36 cellular contexts compared by ENCODE assay signal in the genomic region with DNA sequence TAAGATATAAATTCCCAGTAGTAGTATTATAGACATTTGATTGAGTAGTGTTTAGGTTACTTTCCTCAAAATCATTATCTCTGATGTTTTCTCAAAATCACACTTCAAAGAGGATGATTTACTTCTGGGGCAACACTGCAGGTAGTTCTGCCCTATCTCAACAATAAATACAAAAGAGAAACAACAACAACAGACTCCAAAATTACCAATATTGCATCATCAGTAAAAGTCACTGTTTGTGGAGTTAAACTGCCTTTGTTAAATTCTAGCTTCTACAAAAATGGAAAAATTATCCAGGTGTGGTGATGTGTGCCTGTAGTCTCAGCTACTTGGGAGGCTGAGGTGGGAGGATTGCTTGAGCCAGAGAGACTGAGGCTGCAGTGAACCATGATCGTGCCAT.
DNase-seq lines count a peak whose midpoint lies in the region; ATAC-seq, FAIRE-seq and TF ChIP-seq lines count a peak whose summit lies in the region.
"Had no signal": no experiment of that assay in that cellular context is flagged by ENCODE, and none has a peak within 500 bp of the region (broad histone marks: within the 10 kb centered on the region; RNA-seq: fewer than 3 reads in every experiment).

No MANE protein-coding gene starts in this region.

- H2BK5ac ChIP-seq in IMR-90 (ENCODE audit: low read depth, low read length, poor library complexity, severe bottlenecking): no peak overlapping the region
- H2BK5ac ChIP-seq in H1 (ENCODE audit: low read depth, low read length): no peak overlapping the region

- H3K18ac ChIP-seq in IMR-90 (ENCODE audit: low read depth, low read length) (no peak overlapping the region), H1 (ENCODE audit: extremely low read depth, low read length) (no peak overlapping the region)

- H2AFZ ChIP-seq in HepG2 (ENCODE audit: low read length): no peak overlapping the region
- no peak overlapping the region for H2AFZ ChIP-seq in IMR-90 (replicated peaks; ENCODE audit: low read length, poor library complexity)
- H2AFZ ChIP-seq in K562 (ENCODE audit: low read depth, low read length): no peak overlapping the region
- H2AFZ ChIP-seq in H1 (ENCODE audit: low read length): no peak overlapping the region

- no peak overlapping the region for H3K4me2 ChIP-seq in HepG2 (ENCODE audit: low read depth, low read length)
- H3K4me2 ChIP-seq in IMR-90 (ENCODE audit: low read depth, low read length): no peak overlapping the region
- H3K4me2 ChIP-seq in K562 (ENCODE audit: insufficient read depth, low read length): no peak overlapping the region
- no peak overlapping the region for H3K4me2 ChIP-seq in H1 (ENCODE audit: insufficient read depth in 1 of 2, low read depth in 2 of 2, low read length in 2 of 2)
- H3K4me2 ChIP-seq: A549; BLaER1; BLaER1 treated with 17β-estradiol and CSF1 and Interleukin-3, amounts not matched to agents 10 nM and 100 nM had no signal

- H3K4me3 Mint-ChIP-seq in CD14-positive monocyte: no peak overlapping the region
- H3K4me3 Mint-ChIP-seq: B cell; CD4-positive, alpha-beta memory T cell; CD4-positive, alpha-beta T cell; CD4-positive, CD25-positive, alpha-beta regulatory T cell; CD8-positive, alpha-beta memory T cell; CD8-positive, alpha-beta T cell had no signal

- H3K36me3 ChIP-seq in HepG2 (replicated peaks in 1 of 2; ENCODE audit: control insufficient read depth in 1 of 2, insufficient read depth in 2 of 2, low read length in 2 of 2) (no peaks in the 10 kb centered on the region), right lobe of liver (no peaks in the 10 kb centered on the region), IMR-90 (ENCODE audit: control insufficient read depth, insufficient read depth, low read length) (no peaks in the 10 kb centered on the region), K562 (ENCODE audit: control insufficient read depth, insufficient read depth, low read length) (no peaks in the 10 kb centered on the region), H1 (ENCODE audit: control insufficient read depth in 2 of 4, insufficient read depth in 4 of 4, low read length in 3 of 4) (no peaks in the 10 kb centered on the region)
- H3K36me3 ChIP-seq: BE2C; BLaER1; BLaER1 treated with 17β-estradiol and CSF1 and Interleukin-3, amounts not matched to agents 10 nM and 100 nM had no signal

- CTCF ChIA-PET in HepG2 (lab: Yijun Ruan, JAX; ENCODE audit: low intra/inter-chr PET ratio, low total read pairs) (no interaction called here), IMR-90 (lab: Yijun Ruan, JAX) (no interaction called here), K562 (lab: Yijun Ruan, JAX; ENCODE audit: low intra/inter-chr PET ratio) (no interaction called here), H1 (lab: Charles Lee; ENCODE audit: partially characterized antibody) (no interaction called here)

- H3K9me3 ChIP-seq in HepG2 (ENCODE audit: low read length) (peaks cover 6% of the 10 kb centered on the region), right lobe of liver (no peaks in the 10 kb centered on the region), IMR-90 (ENCODE audit: control insufficient read depth, insufficient read depth, low read length) (no peaks in the 10 kb centered on the region), K562 (replicated peaks; ENCODE audit: control insufficient read depth, insufficient read depth, low read depth, low read length) (no peaks in the 10 kb centered on the region), H1 (ENCODE audit: insufficient read depth in 2 of 2, low read depth in 1 of 2, low read length in 1 of 2) (no peaks in the 10 kb centered on the region)
- H3K9me3 ChIP-seq: A549; BE2C; BLaER1; BLaER1 treated with 17β-estradiol and CSF1 and Interleukin-3, amounts not matched to agents 10 nM and 100 nM; Caco-2 had no signal

- H3K79me2 ChIP-seq in HepG2 (ENCODE audit: insufficient read depth, low read length) (no peaks in the 10 kb centered on the region), K562 (ENCODE audit: control insufficient read depth, insufficient read depth, low read length) (no peaks in the 10 kb centered on the region), H1 (ENCODE audit: control insufficient read depth in 1 of 2, insufficient read depth in 2 of 2, low read length in 2 of 2) (no peaks in the 10 kb centered on the region)

- H2BK20ac ChIP-seq in IMR-90 (ENCODE audit: low read depth, low read length): no peak overlapping the region
- H2BK20ac ChIP-seq in H1 (ENCODE audit: low read length): no peak overlapping the region

- H3K27me3 Mint-ChIP-seq in CD14-positive monocyte (ENCODE audit: low read depth in 3 of 3): no peaks in the 10 kb centered on the region
- H3K27me3 Mint-ChIP-seq: B cell; CD4-positive, alpha-beta memory T cell; CD4-positive, alpha-beta T cell; CD4-positive, CD25-positive, alpha-beta regulatory T cell; CD8-positive, alpha-beta memory T cell had no signal

- H3K27ac Mint-ChIP-seq in CD14-positive monocyte: no peak overlapping the region
- H3K27ac Mint-ChIP-seq: B cell; CD4-positive, alpha-beta memory T cell; CD4-positive, alpha-beta T cell; CD4-positive, CD25-positive, alpha-beta regulatory T cell; CD8-positive, alpha-beta memory T cell; CD8-positive, alpha-beta T cell had no signal

- no peak overlapping the region for H2AK9ac ChIP-seq in IMR-90 (replicated peaks; ENCODE audit: low read depth, low read length, poor library complexity)

- in situ Hi-C loops in HepG2 (cut with HindIII; ENCODE audit: extremely low pct_ligation_motif_present, low pct_unique_long_range_greater_than_20kb): no loop called here
- in situ Hi-C loops in IMR-90 (cut with MboI; ENCODE audit: low sequenced_read_pairs): no loop called here
- in situ Hi-C loops in K562 (cut with MboI): no loop called here

- H3K9me1 ChIP-seq in IMR-90 (ENCODE audit: insufficient read depth, low read length) (no peaks in the 10 kb centered on the region), K562 (ENCODE audit: control insufficient read depth, insufficient read depth, low read length) (no peaks in the 10 kb centered on the region)

- H3K4me3 ChIP-seq in HepG2 (replicated peaks in 1 of 3; ENCODE audit: insufficient read depth in 1 of 3, low read depth in 2 of 3, low read length in 3 of 3): no peak overlapping the region
- no peak overlapping the region for H3K4me3 ChIP-seq in right lobe of liver
- H3K4me3 ChIP-seq in IMR-90 (ENCODE audit: insufficient read depth, low read depth, low read length): no peak overlapping the region
- no peak overlapping the region for H3K4me3 ChIP-seq in K562
- H3K4me3 ChIP-seq in H1 (ENCODE audit: extremely low read depth in 1 of 4, insufficient read depth in 2 of 4, low read depth in 3 of 4, low read length in 4 of 4): no peak overlapping the region
- H3K4me3 ChIP-seq: A549; BLaER1; BLaER1 treated with 17β-estradiol and CSF1 and Interleukin-3, amounts not matched to agents 10 nM and 100 nM had no signal

- no peak overlapping the region for H4K8ac ChIP-seq in IMR-90 (ENCODE audit: low read depth in 2 of 2, low read length in 2 of 2)
- H4K8ac ChIP-seq in H1 (ENCODE audit: extremely low read depth, insufficient read depth, low read length): no peak overlapping the region

- H3K4ac ChIP-seq in IMR-90 (ENCODE audit: low read depth, low read length) (no peak overlapping the region), H1 (replicated peaks; ENCODE audit: insufficient read length, low read depth, low read length) (no peak overlapping the region)

- no peak overlapping the region for H2AK5ac ChIP-seq in IMR-90 (ENCODE audit: low read depth, low read length)
- no peak overlapping the region for H2AK5ac ChIP-seq in H1 (ENCODE audit: low read depth, low read length)

- FAIRE-seq in HepG2 (lab: Jason Lieb, UNC) (no peak), K562 (lab: Jason Lieb, UNC) (no peak), H1 (lab: Jason Lieb, UNC) (no peak)
- FAIRE-seq: A204.1, A549, D721Med had no signal

- TF ChIP-seq POLR2A in HepG2 (IDR thresholded peaks at IDR 0.05; ENCODE audit: insufficient read depth in 1 of 2, low read depth in 2 of 2, low read length in 2 of 2) (no peak), right lobe of liver (IDR thresholded peaks at IDR 0.05) (no peak), IMR-90 (IDR thresholded peaks at IDR 0.05; ENCODE audit: low read depth, low read length) (no peak), K562 (conservative IDR thresholded peaks at IDR 0.05) (no peak), H1 (IDR thresholded peaks at IDR 0.05; ENCODE audit: control extremely low read depth in 1 of 2, low read depth in 2 of 2, low read length in 2 of 2) (no peak)

- no peak overlapping the region for H3K27ac ChIP-seq in HepG2 (ENCODE audit: extremely low read length, insufficient read depth, low read length)
- no peak overlapping the region for H3K27ac ChIP-seq in right lobe of liver
- no peak overlapping the region for H3K27ac ChIP-seq in IMR-90 (ENCODE audit: insufficient read depth, low read length)
- H3K27ac ChIP-seq in K562 (ENCODE audit: extremely low read depth, low read depth, low read length): no peak overlapping the region
- no peak overlapping the region for H3K27ac ChIP-seq in H1 (ENCODE audit: low read depth, low read length)
- H3K27ac ChIP-seq: 22Rv1; A549; BLaER1; BLaER1 treated with 17β-estradiol and CSF1 and Interleukin-3, amounts not matched to agents 10 nM and 100 nM; C4-2B had no signal

- POLR2A ChIA-PET in HepG2 (lab: Yijun Ruan, JAX): interaction anchor here (0.7 kb wide), 1 partner anchor 802 kb away, joined by 3 read pairs; no protein-coding TSS in a partner anchor
- POLR2A ChIA-PET in IMR-90 (lab: Charles Lee; ENCODE audit: unreplicated experiment): no interaction called here
- POLR2A ChIA-PET in K562 (lab: Yijun Ruan, JAX): no interaction called here
- POLR2A ChIA-PET in H1 (lab: Charles Lee; ENCODE audit: partially characterized antibody): no interaction called here

- H3K56ac ChIP-seq in IMR-90 (ENCODE audit: extremely low read depth, insufficient read depth, low read length) (no peak overlapping the region), H1 (replicated peaks; ENCODE audit: insufficient read length, low read depth, low read length) (no peak overlapping the region)

- H2BK120ac ChIP-seq in IMR-90 (ENCODE audit: low read depth, low read length): no peak overlapping the region
- no peak overlapping the region for H2BK120ac ChIP-seq in H1 (replicated peaks; ENCODE audit: low read depth, low read length)

- no peak for ATAC-seq in HepG2
- no peak for ATAC-seq in right lobe of liver
- ATAC-seq in IMR-90 (ENCODE audit: low read depth): no peak
- ATAC-seq in K562: no peak
- ATAC-seq: A549; CD8-positive, alpha-beta T cell had no signal

- H3K23ac ChIP-seq in IMR-90 (ENCODE audit: low read depth, low read length): no peak overlapping the region
- H3K23ac ChIP-seq in H1 (ENCODE audit: insufficient read length): no peak overlapping the region

- H4K20me1 ChIP-seq in HepG2 (ENCODE audit: insufficient read depth, low read length) (no peaks in the 10 kb centered on the region), IMR-90 (ENCODE audit: insufficient read depth, low read length) (no peaks in the 10 kb centered on the region), K562 (replicated peaks; ENCODE audit: control insufficient read depth, insufficient read depth, low read length) (no peaks in the 10 kb centered on the region), H1 (replicated peaks in 1 of 2; ENCODE audit: control insufficient read depth in 1 of 2, insufficient read depth in 2 of 2, low read length in 2 of 2) (no peaks in the 10 kb centered on the region)
- H4K20me1 ChIP-seq: BLaER1; BLaER1 treated with 17β-estradiol and CSF1 and Interleukin-3, amounts not matched to agents 10 nM and 100 nM had no signal

- no peaks in the 10 kb centered on the region for H3K4me1 Mint-ChIP-seq in CD14-positive monocyte
- H3K4me1 Mint-ChIP-seq: B cell; CD4-positive, alpha-beta memory T cell; CD4-positive, CD25-positive, alpha-beta regulatory T cell; CD8-positive, alpha-beta memory T cell had no signal

- TF ChIP-seq EP300 in HepG2 (IDR thresholded peaks at IDR 0.05; ENCODE audit: low read depth in 2 of 2, low read length in 2 of 2): no peak
- no peak for TF ChIP-seq EP300 in HepG2 (CRISPR knock-in tag; IDR thresholded peaks at IDR 0.05; ENCODE audit: borderline replicate concordance)
- TF ChIP-seq EP300 in K562 (IDR thresholded peaks at IDR 0.05; ENCODE audit: low read length): no peak
- no peak for TF ChIP-seq EP300 in H1 (IDR thresholded peaks at IDR 0.05; ENCODE audit: borderline replicate concordance in 1 of 2, low read depth in 2 of 2, low read length in 2 of 2)

- TF ChIP-seq RAD21 in HepG2 (CRISPR knock-in tag; IDR thresholded peaks at IDR 0.05) (no peak), IMR-90 (IDR thresholded peaks at IDR 0.05; ENCODE audit: low read length) (no peak), K562 (CRISPR knock-in tag; conservative IDR thresholded peaks at IDR 0.05 in 1 of 2, IDR thresholded peaks at IDR 0.05 in 1 of 2) (no peak), H1 (IDR thresholded peaks at IDR 0.05 in 1 of 2, conservative IDR thresholded peaks at IDR 0.05 in 1 of 2; ENCODE audit: low read depth in 2 of 2, low read length in 2 of 2) (no peak)

- H3K4me1 ChIP-seq in HepG2 (ENCODE audit: insufficient read depth, low read length) (no peaks in the 10 kb centered on the region), right lobe of liver (peaks cover 0 to 10% (median 0%) of the 10 kb centered on the region in 4 donors), IMR-90 (ENCODE audit: control insufficient read depth, insufficient read depth, low read length) (no peaks in the 10 kb centered on the region), K562 (replicated peaks in 1 of 2; ENCODE audit: control insufficient read depth in 2 of 2, insufficient read depth in 2 of 2, low read length in 2 of 2) (no peaks in the 10 kb centered on the region), H1 (replicated peaks in 1 of 4; ENCODE audit: control insufficient read depth in 3 of 4, insufficient read depth in 4 of 4, low read length in 3 of 4) (peaks cover 0 to 3% (median 0%) of the 10 kb centered on the region in 4 experiments; a peak in 2 of 7 replicates)
- H3K4me1 ChIP-seq: A549; BLaER1; BLaER1 treated with 17β-estradiol and CSF1 and Interleukin-3, amounts not matched to agents 10 nM and 100 nM; Caco-2 had no signal

- H4K91ac ChIP-seq in IMR-90 (ENCODE audit: insufficient read depth, low read depth, low read length): no peak overlapping the region
- H4K91ac ChIP-seq in H1 (replicated peaks; ENCODE audit: insufficient read length, low read length): no peak overlapping the region

- H3K27me3 ChIP-seq in HepG2 (ENCODE audit: control insufficient read depth in 1 of 2, insufficient read depth in 2 of 2, low read length in 2 of 2) (no peaks in the 10 kb centered on the region), right lobe of liver (no peaks in the 10 kb centered on the region), IMR-90 (ENCODE audit: control insufficient read depth, insufficient read depth, low read length) (no peaks in the 10 kb centered on the region; the same call in 1 of the 2 replicates), K562 (ENCODE audit: control insufficient read depth in 2 of 2, insufficient read depth in 2 of 2, low read length in 2 of 2) (no peaks in the 10 kb centered on the region), H1 (replicated peaks in 1 of 4; ENCODE audit: control insufficient read depth in 3 of 4, extremely low read depth in 1 of 4, insufficient read depth in 3 of 4, low read length in 3 of 4) (no peaks in the 10 kb centered on the region)
- H3K27me3 ChIP-seq: BE2C; BLaER1; BLaER1 treated with 17β-estradiol and CSF1 and Interleukin-3, amounts not matched to agents 10 nM and 100 nM had no signal

- BruUV-seq in HepG2 (replicated peaks; lab: Mats Ljungman, UMichigan) (no TSS peak), IMR-90 (replicated peaks; lab: Mats Ljungman, UMichigan) (no TSS peak), K562 (replicated peaks; lab: Mats Ljungman, UMichigan) (no TSS peak)

- intact Hi-C loops in HepG2 (cut with micrococcal nuclease; ENCODE audit: unreplicated experiment): no loop called here
- intact Hi-C loops in right lobe of liver (cut with DNase I): no loop called here
- intact Hi-C loops in IMR-90 (cut with micrococcal nuclease): no loop called here
- intact Hi-C loops in K562 (cut with micrococcal nuclease): no loop called here
- intact Hi-C loops in CD14-positive monocyte (cut with micrococcal nuclease): no loop called here

- H2BK15ac ChIP-seq in IMR-90 (ENCODE audit: low read depth, low read length) (no peak overlapping the region), H1 (ENCODE audit: low read length) (no peak overlapping the region)

- H4K5ac ChIP-seq in IMR-90 (ENCODE audit: low read depth, low read length): no peak overlapping the region
- no peak overlapping the region for H4K5ac ChIP-seq in H1 (ENCODE audit: insufficient read length, low read depth, low read length)

- peaks cover 0 to 5% (median 0%) of the 10 kb centered on the region in 7 donors for H3K9me3 Mint-ChIP-seq in CD14-positive monocyte
- H3K9me3 Mint-ChIP-seq: CD8-positive, alpha-beta T cell had no signal

- H3K79me1 ChIP-seq in IMR-90 (ENCODE audit: low read depth in 1 of 2, low read length in 2 of 2) (no peaks in the 10 kb centered on the region), H1 (ENCODE audit: low read depth, low read length) (no peaks in the 10 kb centered on the region)

- dilution Hi-C loops in IMR-90 (cut with HindIII; ENCODE audit: low sequenced_read_pairs, unreplicated experiment): no loop called here

- no peaks in the 10 kb centered on the region for H3K23me2 ChIP-seq in H1 (ENCODE audit: low read depth, low read length)

- H3K36me3 Mint-ChIP-seq in CD14-positive monocyte: no peaks in the 10 kb centered on the region
- H3K36me3 Mint-ChIP-seq: CD4-positive, alpha-beta memory T cell; CD4-positive, CD25-positive, alpha-beta regulatory T cell; CD8-positive, alpha-beta memory T cell; CD8-positive, alpha-beta T cell had no signal

- WGBS in HepG2 (ENCODE audit: low lambda C conversion rate): 0% methylated on average over 1 of the region's 1 CpG
- WGBS in right lobe of liver (ENCODE audit: insufficient coverage, low coverage, low lambda C conversion rate, missing lambda C conversion rate): 80% methylated on average over 1 of the region's 1 CpG
- no CpG with 5 or more reads among the region's 1 CpG for WGBS in IMR-90 (ENCODE audit: extremely low coverage in 2 of 2, insufficient read length in 1 of 2), 2 experiments
- WGBS in K562 (ENCODE audit: insufficient coverage, low coverage, missing lambda C conversion rate): no CpG with 5 or more reads among the region's 1 CpG
- 100% methylated on average over 1 of the region's 1 CpG; no CpG with 5 or more reads in 1 of the 2 experiments for WGBS in H1 (ENCODE audit: extremely low coverage in 1 of 2, insufficient coverage in 1 of 2, insufficient read length in 1 of 2, insufficient replicate concordance in 2 of 2, low coverage in 1 of 2, low lambda C conversion rate in 2 of 2, missing lambda C conversion rate in 1 of 2), 2 experiments

- TF ChIP-seq CTCF in HepG2 (CRISPR knock-in tag; IDR thresholded peaks at IDR 0.05): no peak
- no peak for TF ChIP-seq CTCF in right lobe of liver (IDR thresholded peaks at IDR 0.05)
- no peak for TF ChIP-seq CTCF in IMR-90 (conservative IDR thresholded peaks at IDR 0.05; ENCODE audit: low read depth, low read length)
- no peak for TF ChIP-seq CTCF in K562 (IDR thresholded peaks at IDR 0.05 in 2 of 3, conservative IDR thresholded peaks at IDR 0.05 in 1 of 3; ENCODE audit: insufficient read depth in 2 of 3, low read depth in 1 of 3, low read length in 3 of 3)
- no peak for TF ChIP-seq CTCF in H1 (IDR thresholded peaks at IDR 0.05; ENCODE audit: control extremely low read depth in 1 of 3, insufficient read depth in 1 of 3, low read depth in 1 of 3, low read length in 3 of 3)
- no peak for TF ChIP-seq CTCF in CD14-positive monocyte (IDR thresholded peaks at IDR 0.05)

- H3K14ac ChIP-seq in IMR-90 (replicated peaks; ENCODE audit: low read depth, low read length): no peak overlapping the region
- H3K14ac ChIP-seq in H1 (ENCODE audit: insufficient read length): no peak overlapping the region

- H3K9ac ChIP-seq in HepG2 (ENCODE audit: insufficient read depth, low read depth, low read length) (no peak overlapping the region), IMR-90 (ENCODE audit: low read depth, low read length) (no peak overlapping the region), K562 (ENCODE audit: insufficient read depth in 1 of 2, low read depth in 2 of 2, low read length in 2 of 2) (no peak overlapping the region), H1 (replicated peaks in 1 of 4; ENCODE audit: extremely low read depth in 1 of 4, low read depth in 3 of 4, low read length in 3 of 4) (no peak overlapping the region)
- H3K9ac ChIP-seq: BLaER1; BLaER1 treated with 17β-estradiol and CSF1 and Interleukin-3, amounts not matched to agents 10 nM and 100 nM had no signal

- H2BK12ac ChIP-seq in H1 (ENCODE audit: low read depth, low read length): no peak overlapping the region

- no peak for DNase-seq in HepG2 (ENCODE audit: low spot score)
- DNase-seq in right lobe of liver: no peak
- DNase-seq in IMR-90: no peak
- DNase-seq in K562 (ENCODE audit: extremely low read depth in 1 of 4, low spot score in 3 of 4): no peak
- no peak for DNase-seq in H1 (ENCODE audit: low read depth in 1 of 2, low spot score in 2 of 2)
- DNase-seq in OCI-M1 (lab: John Stamatoyannopoulos, UW): no peak
- no peak for DNase-seq in CD14-positive monocyte (ENCODE audit: low spot score)
- DNase-seq in stimulated activated CD4-positive, alpha-beta T cell treated with anti-CD3 and anti-CD28 coated beads, Interleukin-15, amount 100 ng/mL, for 24 hours: no peak
- DNase-seq: 8988T; ACHN; AML-193; BE2C; C1 segment of cervical spinal cord; Caco-2; Calu3; CD4-positive, alpha-beta memory T cell; CD4-positive, alpha-beta T cell; CD4-positive, CD25-positive, alpha-beta regulatory T cell; CD8-positive, alpha-beta memory T cell; CD8-positive, alpha-beta T cell; COR-L47; DMS 273 treated with DMSO at 0.1 percent for 48 hours; DMS153; DMS53; DMS79; DMS79 treated with DMSO at 0.1 percent for 48 hours; DND-41; EL had no signal
